ENCODE assay signal across 21 cellular contexts in genomic region chr9:113695901-113696300, GRCh38.
A peak's percentile ranks its signal among the peaks of the same experiment; 100 is the strongest.
DNase-seq lines count a peak whose midpoint lies in the region; ATAC-seq and TF ChIP-seq lines count a peak whose summit lies in the region.
"Had no signal": no experiment of that assay in that cellular context is flagged by ENCODE, and none has a peak within 500 bp of the region (broad histone marks: within the 10 kb centered on the region; RNA-seq: fewer than 3 reads in every experiment).

No MANE protein-coding gene starts in this region.

- H3K4me1 ChIP-seq in SJSA1 (replicated peaks) (peaks cover 19% of the 10 kb centered on the region), thyroid gland (no peaks in the 10 kb centered on the region)
- H3K4me1 ChIP-seq: upper lobe of right lung had no signal

- H3K27me3 ChIP-seq in CD4-positive, alpha-beta T cell (ENCODE audit: control insufficient read depth, insufficient read depth, low read length): peaks cover 4% of the 10 kb centered on the region
- H3K27me3 ChIP-seq in SJSA1 (replicated peaks) (no peaks in the 10 kb centered on the region), thyroid gland (no peaks in the 10 kb centered on the region)
- H3K27me3 ChIP-seq: upper lobe of right lung had no signal

- 59 to 69% methylated on average over 2 of the region's 2 CpGs for WGBS in thyroid gland, 2 donors

- peaks cover 21% of the 10 kb centered on the region for H3K4me1 Mint-ChIP-seq in CD4-positive, alpha-beta T cell (ENCODE audit: low read depth)
- H3K4me1 Mint-ChIP-seq: IgD-negative memory B cell, WTC11 had no signal

- POLR2A ChIA-PET in CD4-positive, alpha-beta T cell (lab: Charles Lee): interaction anchor here (1.0 kb wide), 1 partner anchor 286 kb away, joined by 4 read pairs; the partner anchor contains the start of genes C9orf43 and POLE3

- no peak for TF ChIP-seq POLR2A in thyroid gland (IDR thresholded peaks at IDR 0.05)

- no peak for DNase-seq in CD4-positive, alpha-beta T cell
- DNase-seq in HCEC 1CT: peak; percentile 32
- DNase-seq in SJSA1 (ENCODE audit: low read depth in 1 of 2, low spot score in 2 of 2): peak; percentile 78 to 80
- no peak for DNase-seq in amygdala (lab: John Stamatoyannopoulos, UW)
- no peak for DNase-seq in thyroid gland
- DNase-seq in DMS 273 treated with DMSO at 0.1 percent for 48 hours (lab: John Stamatoyannopoulos, UW): no peak
- DNase-seq: ACHN; activated CD8-positive, alpha-beta memory T cell treated with anti-CD3 and anti-CD28 coated beads for 24 hours; effector memory CD4-positive, alpha-beta T cell; NCI-H1092; NCI-H2107; NCI-H526; nucleus accumbens; stimulated activated naive CD4-positive, alpha-beta T cell; upper lobe of right lung had no signal

- no peak overlapping the region for H3K27ac ChIP-seq in CD4-positive, alpha-beta T cell (ENCODE audit: low read depth, low read length)
- H3K27ac ChIP-seq in SJSA1: peak overlapping the region; percentile 49; the same call in 1 of the 2 replicates
- no peak overlapping the region for H3K27ac ChIP-seq in thyroid gland
- H3K27ac ChIP-seq: upper lobe of right lung had no signal

- intact Hi-C loops in CD4-positive, alpha-beta T cell (cut with DNase I, micrococcal nuclease): no loop called here
- intact Hi-C loops in thyroid gland (cut with DNase I): no loop called here

- H3K36me3 Mint-ChIP-seq in CD4-positive, alpha-beta T cell (ENCODE audit: low read depth): no peaks in the 10 kb centered on the region
- H3K36me3 Mint-ChIP-seq: IgD-negative memory B cell, WTC11 had no signal

- no peaks in the 10 kb centered on the region for H3K9me3 Mint-ChIP-seq in CD4-positive, alpha-beta T cell

- H3K36me3 ChIP-seq in SJSA1 (no peaks in the 10 kb centered on the region), thyroid gland (no peaks in the 10 kb centered on the region)
- H3K36me3 ChIP-seq: upper lobe of right lung had no signal

- H3K4me3 ChIP-seq in SJSA1: no peak overlapping the region
- H3K4me3 ChIP-seq in thyroid gland (replicated peaks in 1 of 3): no peak overlapping the region
- H3K4me3 ChIP-seq: upper lobe of right lung had no signal

- peak; percentile 55 for ATAC-seq in CD4-positive, alpha-beta T cell (ENCODE audit: poor library complexity)
- ATAC-seq in esophagus mucosa (peak; percentile 67), GM19035 (IDR thresholded peaks at IDR 0.05; ENCODE audit: unreplicated experiment) (no peak)
- ATAC-seq: left lobe of liver, Panc1, upper lobe of right lung, WTC11 had no signal

- no peak overlapping the region for H3K4me3 Mint-ChIP-seq in CD4-positive, alpha-beta T cell
- H3K4me3 Mint-ChIP-seq: IgD-negative memory B cell, WTC11 had no signal

- TF ChIP-seq CTCF in CD4-positive, alpha-beta T cell (IDR thresholded peaks at IDR 0.05): no peak
- TF ChIP-seq CTCF in thyroid gland (IDR thresholded peaks at IDR 0.05): no peak

- peaks cover 7% of the 10 kb centered on the region for H3K9me3 ChIP-seq in CD4-positive, alpha-beta T cell (ENCODE audit: control insufficient read depth, low read length)
- no peaks in the 10 kb centered on the region for H3K9me3 ChIP-seq in SJSA1 (replicated peaks)
- no peaks in the 10 kb centered on the region for H3K9me3 ChIP-seq in thyroid gland
- H3K9me3 ChIP-seq: upper lobe of right lung had no signal

- no peak overlapping the region for H3K27ac Mint-ChIP-seq in CD4-positive, alpha-beta T cell
- H3K27ac Mint-ChIP-seq: IgD-negative memory B cell, WTC11 had no signal

- CTCF ChIA-PET in CD4-positive, alpha-beta T cell (lab: Charles Lee): no interaction called here

- H3K27me3 Mint-ChIP-seq in CD4-positive, alpha-beta T cell: peaks cover 58% of the 10 kb centered on the region

Comparison
In these comparisons a context has a peak if more than half of its experiments do, and no peak if none do; other contexts are left out.
1. DNase-seq: peak in HCEC 1CT (single experiment) and SJSA1 (2 of 2); none in CD4-positive, alpha-beta T cell (0 of 10), amygdala (0 of 56), thyroid gland (0 of 2) and DMS 273 treated with DMSO at 0.1 percent for 48 hours (single experiment).